2 cellular contexts compared by ENCODE assay signal in genomic region chr2:151379191-151379590, GRCh38.
A peak's percentile ranks its signal among the peaks of the same experiment; 100 is the strongest.
TF ChIP-seq lines count a peak whose summit lies in the region.

No MANE protein-coding gene starts in this region.

TF ChIP-seq in K562, 482 proteins besides CTCF, POLR2A, EP300 and RAD21:
- TF ChIP-seq ESRRA (IDR thresholded peaks at IDR 0.05; ENCODE audit: borderline replicate concordance, low read depth) (peak; percentile 17; the same call in 1 of the 2 replicates), ADNP (tag; IDR thresholded peaks at IDR 0.05) (no peak)

TF ChIP-seq in WTC11, 78 proteins besides CTCF, POLR2A, EP300 and RAD21:
- no peak for TF ChIP-seq PREB (CRISPR knock-in tag; IDR thresholded peaks at IDR 0.05; ENCODE audit: borderline replicate concordance)
- TF ChIP-seq TP53 (CRISPR knock-in tag; IDR thresholded peaks at IDR 0.05): no peak
- no peak for TF ChIP-seq CREB1 (CRISPR knock-in tag; IDR thresholded peaks at IDR 0.05)
- TF ChIP-seq NFYB (CRISPR knock-in tag; conservative IDR thresholded peaks at IDR 0.05; ENCODE audit: low read depth): no peak
- TF ChIP-seq IRF2 (CRISPR knock-in tag; IDR thresholded peaks at IDR 0.05; ENCODE audit: borderline replicate concordance, low read depth): no peak
- TF ChIP-seq KAT7 (CRISPR knock-in tag; IDR thresholded peaks at IDR 0.05; ENCODE audit: borderline replicate concordance): no peak
- no peak for TF ChIP-seq MLX (CRISPR knock-in tag; IDR thresholded peaks at IDR 0.05)
- no peak for TF ChIP-seq MAX (CRISPR knock-in tag; IDR thresholded peaks at IDR 0.05)
- no peak for TF ChIP-seq FOXP1 (CRISPR knock-in tag; IDR thresholded peaks at IDR 0.05; ENCODE audit: borderline replicate concordance)
- TF ChIP-seq RORB (CRISPR knock-in tag; IDR thresholded peaks at IDR 0.05): no peak
- no peak for TF ChIP-seq SMAD3 (CRISPR knock-in tag; IDR thresholded peaks at IDR 0.05; ENCODE audit: borderline replicate concordance)
